2 cellular contexts compared by ENCODE assay signal in genomic region chr10:21519327-21519933, GRCh38.
TF ChIP-seq lines count a peak whose summit lies in the region.

No MANE protein-coding gene starts in this region.

TF ChIP-seq in SK-N-SH, 30 proteins besides CTCF, POLR2A, EP300 and RAD21:
- no peak for TF ChIP-seq NRF1 (IDR thresholded peaks at IDR 0.05; ENCODE audit: low read depth, low read length)
- peak; percentile 18; the same call in 1 of the 2 replicates for TF ChIP-seq MXI1 (IDR thresholded peaks at IDR 0.05; ENCODE audit: low read depth, low read length)
- no peak for TF ChIP-seq MAX (IDR thresholded peaks at IDR 0.05; ENCODE audit: low read depth)

TF ChIP-seq in SK-N-SH treated with all-trans-retinoic acid at 6 μM for 48 hours, 23 proteins besides CTCF, POLR2A, EP300 and RAD21 (continued from another document):
- TF ChIP-seq POU6F1 (CRISPR knock-in tag; IDR thresholded peaks at IDR 0.05; ENCODE audit: borderline replicate concordance, low read depth), result no peak
- no peak for TF ChIP-seq TCF4 (CRISPR knock-in tag; IDR thresholded peaks at IDR 0.05; ENCODE audit: borderline replicate concordance)
- no peak for TF ChIP-seq SNAI2 (CRISPR knock-in tag; IDR thresholded peaks at IDR 0.05)
- no peak for TF ChIP-seq PATZ1 (CRISPR knock-in tag; IDR thresholded peaks at IDR 0.05; ENCODE audit: borderline replicate concordance)
